ENCODE assay signal across 8 cellular contexts in genomic region chrX:14873676-14874049, GRCh38. TPM values are rescaled to one million over a fixed set of nuclear protein-coding genes. Genes with fewer than 3 reads are reported as not detected.
DNase-seq lines count a peak whose midpoint lies in the region; ATAC-seq and TF ChIP-seq lines count a peak whose summit lies in the region.

No MANE protein-coding gene starts in this region.

- TF ChIP-seq CTCF in left ventricle myocardium inferior (IDR thresholded peaks at IDR 0.05; ENCODE audit: borderline replicate concordance) (no peak), brain microvascular endothelial cell (IDR thresholded peaks at IDR 0.05; ENCODE audit: low read depth, low read length, missing control alignments) (no peak), vagina (IDR thresholded peaks at IDR 0.05) (no peak)

- DNase-seq in left ventricle myocardium inferior (no peak), Right ventricle myocardium inferior (ENCODE audit: missing footprints) (no peak), brain microvascular endothelial cell (no peak), vagina (ENCODE audit: extremely low spot score in 2 of 2) (no peak), CD1c-positive myeloid dendritic cell (ENCODE audit: extremely low spot score) (no peak)

- H3K9me3 ChIP-seq in left ventricle myocardium inferior (replicated peaks) (no peaks in the 10 kb centered on the region), mesodermal cell (ENCODE audit: control insufficient read depth, low read length) (no peaks in the 10 kb centered on the region), vagina (no peaks in the 10 kb centered on the region)

- H3K4me1 ChIP-seq in left ventricle myocardium inferior (peaks cover 10% of the 10 kb centered on the region), mesodermal cell (ENCODE audit: control insufficient read depth, insufficient read depth, low read length, poor library complexity, severe bottlenecking) (peaks cover 3% of the 10 kb centered on the region), vagina (no peaks in the 10 kb centered on the region)

- intact Hi-C loops in left ventricle myocardium inferior (cut with micrococcal nuclease): no loop called here
- intact Hi-C loops in Right ventricle myocardium inferior (cut with DNase I): no loop called here
- intact Hi-C loops in vagina (cut with DNase I): no loop called here

- H3K27me3 ChIP-seq in left ventricle myocardium inferior (ENCODE audit: low read depth) (no peaks in the 10 kb centered on the region), brain microvascular endothelial cell (replicated peaks) (no peaks in the 10 kb centered on the region), vagina (no peaks in the 10 kb centered on the region)

- in situ Hi-C loops in brain microvascular endothelial cell (cut with HindIII; ENCODE audit: low pct_ligation_motif_present, low sequenced_read_pairs): no loop called here

- ATAC-seq in Right ventricle myocardium inferior (no peak), GM18867 (IDR thresholded peaks at IDR 0.05; ENCODE audit: unreplicated experiment) (no peak), GM19455 (IDR thresholded peaks at IDR 0.05; ENCODE audit: unreplicated experiment) (no peak)

- H3K27ac ChIP-seq in left ventricle myocardium inferior (replicated peaks) (peak overlapping the region; percentile 85), brain microvascular endothelial cell (peak overlapping the region; percentile 78), mesodermal cell (ENCODE audit: low read depth, low read length, severe bottlenecking) (peak overlapping the region; percentile 53), vagina (peak overlapping the region; percentile 62)

- H3K4me3 ChIP-seq in left ventricle myocardium inferior (peak overlapping the region; percentile 83), brain microvascular endothelial cell (ENCODE audit: low read depth, low read length) (peak overlapping the region; percentile 79), mesodermal cell (ENCODE audit: extremely low read depth, insufficient read depth, low read length, poor library complexity, severe bottlenecking) (peak overlapping the region; percentile 54), vagina (peak overlapping the region; percentile 59 to 71)

- WGBS in mesodermal cell (ENCODE audit: insufficient coverage in 2 of 2), 2 experiments: 0 to 17% methylated on average over 1 of the region's 8 CpGs

- H3K36me3 ChIP-seq in left ventricle myocardium inferior (no peaks in the 10 kb centered on the region), brain microvascular endothelial cell (replicated peaks) (no peaks in the 10 kb centered on the region), mesodermal cell (ENCODE audit: control insufficient read depth, insufficient read depth, low read length) (peaks cover 9% of the 10 kb centered on the region), vagina (no peaks in the 10 kb centered on the region)

- no peak for TF ChIP-seq POLR2A in vagina (IDR thresholded peaks at IDR 0.05)

RNA-seq across cellular contexts. Expression of gene MOSPD2, which starts 0.4 kb away (rescaled TPM):
- total RNA-seq in left ventricle myocardium inferior: 6.2 TPM
- 5.8 TPM for total RNA-seq in Right ventricle myocardium inferior
- 12.9 TPM for polyA plus RNA-seq in mesodermal cell (2013, experiment 1 of 2)
- polyA plus RNA-seq in mesodermal cell (2013, experiment 2 of 2): 19.8 TPM
- 17.4 TPM for total RNA-seq in vagina

RNA-seq across cellular contexts. Expression of gene FANCB, which starts 0.8 kb away (rescaled TPM):
- total RNA-seq in left ventricle myocardium inferior (0.66 TPM), Right ventricle myocardium inferior (0.54 TPM), vagina (0.74 TPM)
- polyA plus RNA-seq in mesodermal cell (2013, experiment 1 of 2): 4.1 TPM
- polyA plus RNA-seq in mesodermal cell (2013, experiment 2 of 2): 3.7 TPM
